In genomic region chr12:108860443-108860842, GRCh38 we compare ENCODE assay signal across 28 cellular contexts. TPM values are rescaled to one million over a fixed set of nuclear protein-coding genes. Genes with fewer than 3 reads are reported as not detected.
DNase-seq lines count a peak whose midpoint lies in the region; ATAC-seq, FAIRE-seq and TF ChIP-seq lines count a peak whose summit lies in the region.
"Had no signal": no experiment of that assay in that cellular context is flagged by ENCODE, and none has a peak within 500 bp of the region (broad histone marks: within the 10 kb centered on the region; RNA-seq: fewer than 3 reads in every experiment).

No MANE protein-coding gene starts in this region.

- H3K4me2 ChIP-seq in GM12878 (ENCODE audit: control insufficient read depth, insufficient read depth) = peak overlapping the region; percentile 71
- H3K4me2 ChIP-seq in hepatocyte = no peak overlapping the region

- peak overlapping the region; percentile 37; the same call in 1 of the 2 replicates for H2AFZ ChIP-seq in GM12878 (ENCODE audit: control insufficient read depth, low read depth, low read length)
- no peak overlapping the region for H2AFZ ChIP-seq in hepatocyte

- no peaks in the 10 kb centered on the region for H3K9me3 Mint-ChIP-seq in activated CD4-positive, alpha-beta T cell treated with anti-CD3 and anti-CD28 coated beads, Interleukin-2, amount 10 ng/mL, durations not matched to agents 7 days and 5 days
- H3K9me3 Mint-ChIP-seq in stimulated activated naive B cell treated with anti-CD40 and anti-IgM and Interleukin-4, amounts not matched to agents 10 μg/mL and 1 μg/mL and 100 μg/mL, for 72 hours = no peaks in the 10 kb centered on the region

- peak in 1 of 2 experiments; percentile 61; a peak in 1 of 4 replicates for TF ChIP-seq EP300 in GM12878 (IDR thresholded peaks at IDR 0.05; ENCODE audit: borderline replicate concordance in 1 of 2, control insufficient read depth in 1 of 2, low read depth in 2 of 2, low read length in 2 of 2)

- H3K9me2 ChIP-seq in hepatocyte (replicated peaks; ENCODE audit: insufficient read depth) = no peaks in the 10 kb centered on the region

- CTCF ChIA-PET in activated CD4-positive, alpha-beta T cell treated with anti-CD3 and anti-CD28 coated beads, Interleukin-2, amount 10 ng/mL, durations not matched to agents 7 days and 5 days (lab: Charles Lee) = interaction anchor here (0.6 kb wide), 1 partner anchor 542 kb away, joined by 3 read pairs; no protein-coding TSS in a partner anchor
- CTCF ChIA-PET in GM12878 (lab: Yijun Ruan, JAX) = no interaction called here

- H3K79me2 ChIP-seq in GM12878 (ENCODE audit: control insufficient read depth, insufficient read depth, low read length) = peaks cover 23% of the 10 kb centered on the region
- peaks cover 17% of the 10 kb centered on the region for H3K79me2 ChIP-seq in hepatocyte

- in situ Hi-C loops in GM12878 (cut with MboI) = no loop called here

- H3K27me3 ChIP-seq in GM12878 (replicated peaks in 1 of 2; ENCODE audit: control insufficient read depth in 2 of 2, insufficient read depth in 2 of 2, low read length in 1 of 2) = no peaks in the 10 kb centered on the region
- H3K27me3 ChIP-seq in hepatocyte = no peaks in the 10 kb centered on the region
- H3K27me3 ChIP-seq: cardiac muscle cell, foreskin keratinocyte, ovary, right atrium auricular region had no signal

- no peak for TF ChIP-seq CTCF in GM12878 (IDR thresholded peaks at IDR 0.05 in 2 of 3, conservative IDR thresholded peaks at IDR 0.05 in 1 of 3; ENCODE audit: control insufficient read depth in 2 of 3, extremely low read depth in 1 of 3, insufficient read depth in 1 of 3, low read depth in 3 of 3, low read length in 3 of 3)
- TF ChIP-seq CTCF in hepatocyte (IDR thresholded peaks at IDR 0.05; ENCODE audit: poor library complexity) = no peak

- ATAC-seq in GM12878 (no peak), HG03378 (IDR thresholded peaks at IDR 0.05; ENCODE audit: unreplicated experiment) (no peak)
- ATAC-seq in stimulated activated naive B cell treated with anti-CD40 and anti-IgM and Interleukin-4, amounts not matched to agents 10 μg/mL and 1 μg/mL and 100 μg/mL, for 72 hours (replicated peaks) = no peak
- ATAC-seq: activated CD8-positive, alpha-beta T cell treated with anti-CD3 and anti-CD28 coated beads for 36 hours; foreskin keratinocyte; Right ventricle myocardium inferior had no signal

- H3K27me3 Mint-ChIP-seq in activated CD4-positive, alpha-beta T cell treated with anti-CD3 and anti-CD28 coated beads, Interleukin-2, amount 10 ng/mL, durations not matched to agents 7 days and 5 days = peaks cover 5% of the 10 kb centered on the region
- peaks cover 0 to 6% of the 10 kb centered on the region in 2 donors for H3K27me3 Mint-ChIP-seq in stimulated activated naive B cell treated with anti-CD40 and anti-IgM and Interleukin-4, amounts not matched to agents 10 μg/mL and 1 μg/mL and 100 μg/mL, for 72 hours

- POLR2A ChIA-PET in activated CD4-positive, alpha-beta T cell treated with anti-CD3 and anti-CD28 coated beads, Interleukin-2, amount 10 ng/mL, durations not matched to agents 7 days and 5 days (lab: Charles Lee) = interaction anchor here (0.5 kb wide), 1 partner anchor 198 kb away, joined by 5 read pairs; no protein-coding TSS in a partner anchor
- POLR2A ChIA-PET in GM12878 (lab: Charles Lee) = interaction anchor here (0.7 to 5.6 kb wide), 3 partner anchors 11 to 198 kb away, joined by 3 to 30 read pairs (median 4); no protein-coding TSS in a partner anchor

- no peak for TF ChIP-seq RAD21 in GM12878 (IDR thresholded peaks at IDR 0.05; ENCODE audit: insufficient read depth, low read depth, low read length)

- intact Hi-C loops in GM12878 (cut with micrococcal nuclease; ENCODE audit: unreplicated experiment) = no loop called here

- H4K20me1 ChIP-seq in GM12878 (ENCODE audit: control insufficient read depth, insufficient read depth) = no peaks in the 10 kb centered on the region
- H4K20me1 ChIP-seq in hepatocyte (ENCODE audit: insufficient read depth, poor library complexity, severe bottlenecking) = peaks cover 3% of the 10 kb centered on the region

- BruUV-seq in GM12878 (replicated peaks; lab: Mats Ljungman, UMichigan) = no TSS peak

- H3K4me1 Mint-ChIP-seq in activated CD4-positive, alpha-beta T cell treated with anti-CD3 and anti-CD28 coated beads, Interleukin-2, amount 10 ng/mL, durations not matched to agents 7 days and 5 days = peaks cover 35% of the 10 kb centered on the region
- peaks cover 36 to 57% of the 10 kb centered on the region in 2 donors for H3K4me1 Mint-ChIP-seq in stimulated activated naive B cell treated with anti-CD40 and anti-IgM and Interleukin-4, amounts not matched to agents 10 μg/mL and 1 μg/mL and 100 μg/mL, for 72 hours

- TF ChIP-seq POLR2A in GM12878 (IDR thresholded peaks at IDR 0.05; ENCODE audit: low read depth, low read length) = no peak

- peaks cover 2% of the 10 kb centered on the region for H3K36me3 Mint-ChIP-seq in activated CD4-positive, alpha-beta T cell treated with anti-CD3 and anti-CD28 coated beads, Interleukin-2, amount 10 ng/mL, durations not matched to agents 7 days and 5 days (ENCODE audit: low read depth)
- H3K36me3 Mint-ChIP-seq in stimulated activated naive B cell treated with anti-CD40 and anti-IgM and Interleukin-4, amounts not matched to agents 10 μg/mL and 1 μg/mL and 100 μg/mL, for 72 hours = no peaks in the 10 kb centered on the region

- WGBS in GM12878 (ENCODE audit: insufficient coverage, insufficient replicate concordance, low lambda C conversion rate, missing lambda C conversion rate) = 2% methylated on average over 6 of the region's 6 CpGs
- WGBS in hepatocyte (ENCODE audit: low lambda C conversion rate, missing lambda C conversion rate) = 72% methylated on average over 6 of the region's 6 CpGs

- H3K9me3 ChIP-seq in GM12878 (replicated peaks; ENCODE audit: control insufficient read depth, insufficient read depth, low read length) (no peaks in the 10 kb centered on the region), hepatocyte (ENCODE audit: low read depth) (no peaks in the 10 kb centered on the region)
- H3K9me3 ChIP-seq: ovary, right atrium auricular region had no signal

- SMC1A ChIA-PET in GM12878 (lab: Charles Lee; ENCODE audit: uncharacterized antibody, unreplicated experiment) = interaction anchor here (0.6 to 2.5 kb wide), 2 partner anchors 196 to 394 kb away, joined by 3 to 11 read pairs; no protein-coding TSS in a partner anchor

- no peak overlapping the region for H3K4me3 Mint-ChIP-seq in activated CD4-positive, alpha-beta T cell treated with anti-CD3 and anti-CD28 coated beads, Interleukin-2, amount 10 ng/mL, durations not matched to agents 7 days and 5 days
- no peak overlapping the region for H3K4me3 Mint-ChIP-seq in stimulated activated naive B cell treated with anti-CD40 and anti-IgM and Interleukin-4, amounts not matched to agents 10 μg/mL and 1 μg/mL and 100 μg/mL, for 72 hours
- H3K4me3 Mint-ChIP-seq: activated CD8-positive, alpha-beta T cell treated with anti-CD3 and anti-CD28 coated beads for 36 hours had no signal

- H3K27ac ChIP-seq in GM12878 (ENCODE audit: control insufficient read depth, insufficient read depth) (peak overlapping the region; percentile 32), hepatocyte (no peak overlapping the region)
- H3K27ac ChIP-seq: cardiac muscle cell, epithelial cell of prostate, foreskin keratinocyte, ovary, right atrium auricular region had no signal

- H3K27ac Mint-ChIP-seq in activated CD4-positive, alpha-beta T cell treated with anti-CD3 and anti-CD28 coated beads, Interleukin-2, amount 10 ng/mL, durations not matched to agents 7 days and 5 days = peak overlapping the region; percentile 1
- peak overlapping the region; percentile 56 for H3K27ac Mint-ChIP-seq in stimulated activated naive B cell treated with anti-CD40 and anti-IgM and Interleukin-4, amounts not matched to agents 10 μg/mL and 1 μg/mL and 100 μg/mL, for 72 hours
- H3K27ac Mint-ChIP-seq: activated CD8-positive, alpha-beta T cell treated with anti-CD3 and anti-CD28 coated beads for 36 hours had no signal

- H3K4me1 ChIP-seq in GM12878 (ENCODE audit: control insufficient read depth, insufficient read depth, low read length) (peaks cover 40% of the 10 kb centered on the region), hepatocyte (ENCODE audit: insufficient read depth) (peaks cover 14% of the 10 kb centered on the region)
- H3K4me1 ChIP-seq: foreskin keratinocyte had no signal

- no peak for DNase-seq in activated CD4-positive, alpha-beta T cell treated with anti-CD3 and anti-CD28 coated beads, Interleukin-2, amount 10 ng/mL, durations not matched to agents 7 days and 5 days
- no peak for DNase-seq in activated CD4-positive, alpha-beta T cell treated with anti-CD3 and anti-CD28 coated beads for 4 hours
- DNase-seq in MV-4-11 (lab: John Stamatoyannopoulos, UW) (peak; percentile 51), GM12878 (ENCODE audit: low read depth, low spot score) (no peak), hepatocyte (ENCODE audit: low spot score) (no peak), NCI-H1105 (lab: John Stamatoyannopoulos, UW) (no peak)
- DNase-seq in stimulated activated naive B cell treated with anti-CD40 and anti-IgM and Interleukin-4, amounts not matched to agents 10 μg/mL and 1 μg/mL and 100 μg/mL, for 72 hours = no peak
- DNase-seq: activated CD8-positive, alpha-beta T cell treated with anti-CD3 and anti-CD28 coated beads for 36 hours; activated naive CD4-positive, alpha-beta T cell; activated T-cell treated with anti-CD3 and anti-CD28 coated beads, Interleukin-2, amount 50 U/mL, for 1 hour; DMS153; foreskin keratinocyte; GDM1; hippocampal formation; NCI-H1092 treated with DMSO at 0.1 percent for 48 hours; NCI-H510A treated with DMSO at 0.1 percent for 48 hours; ovary had no signal

- peak; percentile 44 for FAIRE-seq in GM12878 (lab: Jason Lieb, UNC)
- FAIRE-seq: A204.1, H54, urothelium cell line had no signal

- RAD21 ChIA-PET in GM12878 (lab: Charles Lee; ENCODE audit: unreplicated experiment) = interaction anchor here (1.6 to 4.7 kb wide), 3 partner anchors 24 to 196 kb away, joined by 4 to 18 read pairs (median 5); no protein-coding TSS in a partner anchor

- H3K4me3 ChIP-seq in GM12878 (no peak overlapping the region; the same call in 1 of the 2 replicates), hepatocyte (no peak overlapping the region)
- H3K4me3 ChIP-seq: cardiac muscle cell, ovary, right atrium auricular region had no signal

- no peak overlapping the region; the same call in 1 of the 2 replicates for H3K9ac ChIP-seq in GM12878 (ENCODE audit: control insufficient read depth, insufficient read depth, low read length)

- H3K36me3 ChIP-seq in GM12878 (ENCODE audit: control insufficient read depth in 2 of 2, insufficient read depth in 2 of 2, low read length in 1 of 2) (no peaks in the 10 kb centered on the region), hepatocyte (replicated peaks; ENCODE audit: insufficient read depth, low read depth) (no peaks in the 10 kb centered on the region)
- H3K36me3 ChIP-seq: cardiac muscle cell, ovary, right atrium auricular region had no signal

RNA-seq across cellular contexts. Expression of gene SSH1, which starts 3.1 kb away (rescaled TPM):
- total RNA-seq in activated CD4-positive, alpha-beta T cell treated with anti-CD3 and anti-CD28 coated beads, Interleukin-2, amount 10 ng/mL, durations not matched to agents 7 days and 5 days = 10 to 100 TPM; 24.2 to 27.4 TPM
- 94.7 and 103 TPM in 2 replicates for total RNA-seq in GM12878 (2013; cell fraction: nucleolus; rRNA removed)
- total RNA-seq in GM12878 (2014; rRNA removed) (7.1 and 7.2 TPM in 2 replicates), GM12878 (2014; rRNA removed; fragmentation: Illumina TruSeq; extraction: Trizol) (5.6 and 7.3 TPM in 2 replicates), GM12878 (2021) (28.6 and 29.9 TPM in 2 replicates), hepatocyte (8.2 and 8.9 TPM in 2 replicates)
- 5.3 TPM for polyA plus RNA-seq in GM12878 (2011; ENCODE audit: low read depth)
- polyA plus RNA-seq in GM12878 (2011; rRNA removed) (17.7 and 23.7 TPM in 2 replicates), GM12878 (2014; fragmentation: Illumina TruSeq; extraction: Trizol) (10.6 and 10.8 TPM in 2 replicates), GM12878 (2014; fragmentation: Nextera tagmentation; extraction: Ambion mirVana) (1 to 10 TPM; 1.5 to 1.6 TPM), GM12878 (2014; rRNA removed) (11.8 and 12.4 TPM in 2 replicates), GM12878 (2016; fragmentation: Nextera tagmentation; extraction: Ambion mirVana) (10 to 100 TPM; 12.1 to 12.7 TPM), hepatocyte (7.4 and 12.2 TPM in 2 replicates)
- 20.9 and 21.1 TPM in 2 replicates for polyA plus RNA-seq in GM12878 (2011; cell fraction: cytosol; rRNA removed)
- 27.3 and 35.4 TPM in 2 replicates for polyA plus RNA-seq in GM12878 (2011; cell fraction: nucleus; rRNA removed)
- 10.0 and 10.9 TPM in 2 replicates for polyA plus RNA-seq in GM12878 (2012)
- polyA minus RNA-seq in GM12878 (2011; rRNA and poly(A)+ RNA removed) = 33.6 and 36.7 TPM in 2 replicates
- polyA minus RNA-seq in GM12878 (2011; cell fraction: cytosol; rRNA and poly(A)+ RNA removed) = 11.8 and 12.2 TPM in 2 replicates
- polyA minus RNA-seq in GM12878 (2011; cell fraction: nucleus; rRNA and poly(A)+ RNA removed) = 15.5 and 33.2 TPM in 2 replicates

RNA-seq across cellular contexts. Expression of gene DAO, which starts 19.4 kb away (rescaled TPM):
- total RNA-seq in activated CD4-positive, alpha-beta T cell treated with anti-CD3 and anti-CD28 coated beads, Interleukin-2, amount 10 ng/mL, durations not matched to agents 7 days and 5 days = not detected
- not detected in 2 replicates for total RNA-seq in GM12878 (2013; cell fraction: nucleolus; rRNA removed)
- not detected in 2 replicates for total RNA-seq in GM12878 (2014; rRNA removed)
- total RNA-seq in GM12878 (2014; rRNA removed; fragmentation: Illumina TruSeq; extraction: Trizol) = not detected in 2 replicates
- total RNA-seq in GM12878 (2021) = not detected in 2 replicates
- not detected for polyA plus RNA-seq in GM12878 (2011; ENCODE audit: low read depth)
- polyA plus RNA-seq in GM12878 (2011; rRNA removed) = 0.15 TPM in 1 of 2 replicates, not detected in the other
- polyA plus RNA-seq in GM12878 (2011; cell fraction: cytosol; rRNA removed) = not detected in 2 replicates
- 0.23 and 0.30 TPM in 2 replicates for polyA plus RNA-seq in GM12878 (2011; cell fraction: nucleus; rRNA removed)
- polyA plus RNA-seq in GM12878 (2012) = not detected in 2 replicates
- polyA plus RNA-seq in GM12878 (2014; fragmentation: Illumina TruSeq; extraction: Trizol) = not detected in 2 replicates
- polyA plus RNA-seq in GM12878 (2014; fragmentation: Nextera tagmentation; extraction: Ambion mirVana) = not detected
- not detected in 2 replicates for polyA plus RNA-seq in GM12878 (2014; rRNA removed)
- not detected for polyA plus RNA-seq in GM12878 (2016; fragmentation: Nextera tagmentation; extraction: Ambion mirVana)
- polyA minus RNA-seq in GM12878 (2011; rRNA and poly(A)+ RNA removed) = not detected in 2 replicates
- polyA minus RNA-seq in GM12878 (2011; cell fraction: cytosol; rRNA and poly(A)+ RNA removed) = not detected in 2 replicates
- polyA minus RNA-seq in GM12878 (2011; cell fraction: nucleus; rRNA and poly(A)+ RNA removed) = not detected in 2 replicates
- 0.90 and 2.2 TPM in 2 replicates for total RNA-seq in hepatocyte
- 0.41 and 0.88 TPM in 2 replicates for polyA plus RNA-seq in hepatocyte
- total RNA-seq: activated CD8-positive, alpha-beta T cell treated with anti-CD3 and anti-CD28 coated beads for 36 hours; cardiac muscle cell; dermis microvascular lymphatic vessel endothelial cell; foreskin keratinocyte; HT1080; ovary; right atrium auricular region; Right ventricle myocardium inferior had no signal
- polyA plus RNA-seq: BJ, cardiac muscle cell, foreskin keratinocyte, ovary had no signal
